ENCODE assay signal across 8 cellular contexts in the genomic region with DNA sequence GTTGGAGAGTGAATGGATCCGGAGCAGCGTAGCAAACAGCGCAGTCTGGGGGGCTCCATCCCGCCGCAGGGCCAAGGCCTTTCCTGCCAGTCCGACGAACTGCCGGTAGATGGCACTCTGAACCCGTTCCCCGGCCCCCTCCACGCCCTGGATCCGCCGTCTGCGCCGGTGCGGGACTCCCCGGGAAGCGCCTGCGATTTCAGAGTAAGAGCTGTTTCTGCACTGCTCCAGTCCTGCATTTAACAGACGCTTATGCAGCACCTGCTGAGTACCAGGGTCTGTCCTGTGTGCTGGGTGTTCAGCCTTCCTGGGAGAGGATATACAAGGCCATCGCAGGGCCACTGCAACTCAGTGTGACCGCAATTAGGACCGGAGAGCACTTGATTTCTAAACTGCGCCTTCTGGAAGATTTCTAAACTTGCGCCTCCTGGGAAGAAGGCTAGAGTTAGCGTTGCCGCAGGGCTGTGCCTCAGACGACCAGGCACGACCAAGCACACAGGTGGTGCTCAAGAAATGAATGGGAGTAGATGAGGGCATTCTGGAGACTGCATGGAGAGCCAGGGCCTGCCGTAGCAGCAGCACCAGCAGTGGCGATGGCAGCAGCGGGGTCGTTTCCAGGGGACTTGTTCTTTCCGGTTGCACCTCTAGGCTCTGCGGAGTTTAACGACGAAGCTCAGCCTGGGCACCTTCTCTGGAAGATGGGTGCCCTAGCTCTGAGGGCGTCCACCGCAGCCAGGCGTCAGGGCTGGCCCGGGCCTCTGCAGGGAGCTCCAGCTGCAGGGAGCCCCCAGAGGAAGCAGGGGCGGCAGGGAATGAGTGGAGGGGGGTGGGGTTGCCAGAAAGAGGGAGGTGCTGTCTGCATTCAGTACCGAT. TPM values are rescaled to one million over a fixed set of nuclear protein-coding genes. Genes with fewer than 3 reads are reported as not detected.
DNase-seq lines count a peak whose midpoint lies in the region; ATAC-seq and TF ChIP-seq lines count a peak whose summit lies in the region.

No MANE protein-coding gene starts in this region.

- H3K9ac ChIP-seq in ES-I3 (ENCODE audit: low read depth, low read length), result peak overlapping the region; percentile 37; the same call in 1 of the 2 replicates

- intact Hi-C loops in breast epithelium (cut with DNase I; ENCODE audit: low total_unique reads), result loop anchor here (10.0 kb wide), 1 partner anchor 88 kb away; no protein-coding TSS in a partner anchor

- no peaks in the 10 kb centered on the region for H3K9me3 ChIP-seq in ES-I3 (ENCODE audit: control insufficient read depth, insufficient read depth, low read length)
- no peaks in the 10 kb centered on the region for H3K9me3 ChIP-seq in breast epithelium

- H3K4me3 ChIP-seq in WI38 (ENCODE audit: low read depth, low read length), result no peak overlapping the region
- peak overlapping the region in 1 of 3 donors; percentile 26 for H3K4me3 ChIP-seq in breast epithelium

- no peaks in the 10 kb centered on the region; the same call in 1 of the 2 replicates for H3K4me1 ChIP-seq in ES-I3 (ENCODE audit: insufficient read depth, low read length)
- no peaks in the 10 kb centered on the region for H3K4me1 ChIP-seq in breast epithelium

- TF ChIP-seq CTCF in WI38 (IDR thresholded peaks at IDR 0.05; ENCODE audit: low read depth, low read length), result peak; percentile 86
- TF ChIP-seq CTCF in breast epithelium (IDR thresholded peaks at IDR 0.05), result peak; percentile 47 to 82 (median 76)

- peaks cover 0 to 22% of the 10 kb centered on the region in 2 donors for H3K27me3 ChIP-seq in breast epithelium

- no peak for ATAC-seq in GM18873 (IDR thresholded peaks at IDR 0.05; ENCODE audit: low FRiP score, unreplicated experiment)

- H3K36me3 ChIP-seq in ES-I3 (ENCODE audit: insufficient read depth, low read length) (no peaks in the 10 kb centered on the region), breast epithelium (no peaks in the 10 kb centered on the region)

- no peak for TF ChIP-seq POLR2A in breast epithelium (IDR thresholded peaks at IDR 0.05)

- H3K27ac ChIP-seq in breast epithelium, result no peak overlapping the region

- CTCF ChIA-PET in HEK293T (lab: Yijun Ruan, JAX), result interaction anchor here (0.5 to 12.0 kb wide), 30 partner anchors 9 to 416 kb away, joined by 3 to 450 read pairs (median 5); a partner anchor contains a TSS

- POLR2A ChIA-PET in HEK293T (lab: Yijun Ruan, JAX), result interaction anchor here (1.4 to 2.2 kb wide), 3 partner anchors 22 to 85 kb away, joined by 3 to 25 read pairs (median 4); no protein-coding TSS in a partner anchor

- DNase-seq in HEK293T (ENCODE audit: extremely low spot score) (peak; percentile 88), NCI-H2029 (lab: John Stamatoyannopoulos, UW) (peak; percentile 62), breast epithelium (ENCODE audit: low spot score in 2 of 2) (peak; percentile 45 to 80), islet precursor cell (peak; percentile 91)
- peak; percentile 84 for DNase-seq in stimulated activated CD4-positive, alpha-beta T cell treated with anti-CD3 and anti-CD28 coated beads, Interleukin-15, amount 100 ng/mL, for 24 hours

TF ChIP-seq in HEK293T, 16 proteins besides CTCF, POLR2A, EP300 and RAD21:
- TF ChIP-seq LEF1 (IDR thresholded peaks at IDR 0.05; ENCODE audit: borderline replicate concordance) (no peak), FOXM1 (IDR thresholded peaks at IDR 0.05; ENCODE audit: borderline replicate concordance) (no peak), SUZ12 (IDR thresholded peaks at IDR 0.05) (no peak), ARNT (IDR thresholded peaks at IDR 0.05) (no peak), ELF4 (IDR thresholded peaks at IDR 0.05) (no peak), NFRKB (IDR thresholded peaks at IDR 0.05) (no peak), SP1 (IDR thresholded peaks at IDR 0.05) (no peak), BHLHE40 (IDR thresholded peaks at IDR 0.05; ENCODE audit: borderline replicate concordance) (no peak), FOXK2 (IDR thresholded peaks at IDR 0.05) (no peak), ZNF384 (IDR thresholded peaks at IDR 0.05) (no peak)
- TF ChIP-seq, protein P1, sequence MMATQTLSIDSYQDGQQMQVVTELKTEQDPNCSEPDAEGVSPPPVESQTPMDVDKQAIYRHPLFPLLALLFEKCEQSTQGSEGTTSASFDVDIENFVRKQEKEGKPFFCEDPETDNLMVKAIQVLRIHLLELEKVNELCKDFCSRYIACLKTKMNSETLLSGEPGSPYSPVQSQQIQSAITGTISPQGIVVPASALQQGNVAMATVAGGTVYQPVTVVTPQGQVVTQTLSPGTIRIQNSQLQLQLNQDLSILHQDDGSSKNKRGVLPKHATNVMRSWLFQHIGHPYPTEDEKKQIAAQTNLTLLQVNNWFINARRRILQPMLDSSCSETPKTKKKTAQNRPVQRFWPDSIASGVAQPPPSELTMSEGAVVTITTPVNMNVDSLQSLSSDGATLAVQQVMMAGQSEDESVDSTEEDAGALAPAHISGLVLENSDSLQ (IDR thresholded peaks at IDR 0.05), result no peak
TF ChIP-seq in HEK293T: peak in this region for 0.

RNA-seq across cellular contexts. Expression of a gene that starts 14.3 kb away (rescaled TPM):
- not detected for total RNA-seq in breast epithelium

RNA-seq across cellular contexts. Expression of a gene that starts 19.3 kb away (rescaled TPM):
- not detected for total RNA-seq in breast epithelium
